Comparison of ENCODE assay signal across 18 cellular contexts in the genomic region with DNA sequence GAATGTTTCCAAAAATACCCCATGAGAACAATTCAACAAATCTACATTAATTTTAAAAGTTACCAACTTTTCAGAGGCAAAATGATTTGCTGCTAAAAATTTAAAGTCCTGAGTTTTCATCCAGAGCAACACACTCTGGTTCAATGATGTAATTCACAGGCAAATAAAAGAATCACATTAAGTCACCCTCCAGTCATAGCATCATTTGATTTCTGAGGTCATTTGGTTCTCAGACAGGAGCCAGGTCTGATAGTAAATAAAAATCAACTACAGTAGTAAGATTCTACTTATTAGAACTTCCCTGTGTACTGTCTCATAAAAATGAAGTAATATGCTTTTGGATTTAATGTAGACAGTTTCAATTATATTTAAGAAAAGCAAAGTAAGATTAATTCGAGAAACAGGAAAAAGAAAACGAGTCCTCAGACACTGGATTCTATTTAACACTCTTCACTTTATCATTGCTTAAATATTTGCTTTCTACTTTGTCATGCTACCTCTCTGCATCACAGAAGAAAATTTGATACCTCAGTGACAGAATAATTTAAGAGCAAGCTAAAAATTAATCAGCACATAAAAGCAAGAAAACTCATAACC. TPM values are rescaled to one million over a fixed set of nuclear protein-coding genes. Genes with fewer than 3 reads are reported as not detected.
DNase-seq lines count a peak whose midpoint lies in the region; ATAC-seq, FAIRE-seq and TF ChIP-seq lines count a peak whose summit lies in the region.
"Had no signal": no experiment of that assay in that cellular context is flagged by ENCODE, and none has a peak within 500 bp of the region (broad histone marks: within the 10 kb centered on the region; RNA-seq: fewer than 3 reads in every experiment).

No MANE protein-coding gene starts in this region.

- no peaks in the 10 kb centered on the region for H3K36me3 ChIP-seq in HUES48 (ENCODE audit: control insufficient read depth, insufficient read depth, low read length)
- H3K36me3 ChIP-seq: right atrium auricular region, vagina had no signal

- POLR2A ChIA-PET in A549 (lab: Yijun Ruan, JAX) = no interaction called here

- no peak for ATAC-seq in A549
- ATAC-seq: activated CD4-positive, CD25-positive, alpha-beta regulatory T cell treated with anti-CD3 and anti-CD28 coated beads, Interleukin-2, amount 50 U/mL, for 24 hours; activated CD8-positive, alpha-beta memory T cell treated with anti-CD3 and anti-CD28 coated beads, Interleukin-2, amount 10 ng/mL, durations not matched to agents 7 days and 5 days; GM12878 had no signal

- peaks cover 92% of the 10 kb centered on the region for H3K4me1 ChIP-seq in A549
- H3K4me1 ChIP-seq in HUES48 (ENCODE audit: control insufficient read depth, insufficient read depth, low read length) = peaks cover 60% of the 10 kb centered on the region

- TF ChIP-seq POLR2A in A549 (IDR thresholded peaks at IDR 0.05; ENCODE audit: low read length) (no peak), GM12891 (IDR thresholded peaks at IDR 0.05; ENCODE audit: low read depth, low read length) (no peak)

- 2% methylated on average over 2 of the region's 2 CpGs for WGBS in A549 (ENCODE audit: missing lambda C conversion rate)

- FAIRE-seq in A549 (lab: Jason Lieb, UNC) (no peak), GM12891 (lab: Jason Lieb, UNC) (no peak)
- FAIRE-seq: G401.6, GM12878 had no signal

- no peak for TF ChIP-seq RAD21 in A549 (conservative IDR thresholded peaks at IDR 0.05 in 1 of 2, IDR thresholded peaks at IDR 0.05 in 1 of 2)

- peak overlapping the region; percentile 81 for H3K4me2 ChIP-seq in A549

- H3K27ac ChIP-seq in A549 (peak overlapping the region; percentile 91 to 97), HUES48 (ENCODE audit: low read depth, low read length) (peak overlapping the region; percentile 49)
- H3K27ac ChIP-seq: right atrium auricular region, vagina had no signal

- CTCF ChIA-PET in A549 (lab: Yijun Ruan, JAX) = interaction anchor here (0.6 to 4.2 kb wide), 5 partner anchors 12 to 80 kb away, joined by 3 to 26 read pairs (median 6); partner anchors contain the start of gene MAP7

- no peak overlapping the region for H3K9ac ChIP-seq in HUES48 (ENCODE audit: low read depth, low read length)

- H3K9me3 ChIP-seq in A549 = no peaks in the 10 kb centered on the region
- no peaks in the 10 kb centered on the region for H3K9me3 ChIP-seq in HUES48 (ENCODE audit: control insufficient read depth, insufficient read depth, low read length)
- H3K9me3 ChIP-seq: right atrium auricular region, vagina had no signal

- no peak for TF ChIP-seq CTCF in A549 (IDR thresholded peaks at IDR 0.05)

- peak in 1 of 2 experiments; percentile 50 for DNase-seq in A549 (ENCODE audit: low read depth in 1 of 2, low spot score in 1 of 2)
- DNase-seq in SHP77 (lab: John Stamatoyannopoulos, UW) = peak; percentile 30 to 36
- peak; percentile 67 for DNase-seq in inferior parietal cortex (ENCODE audit: extremely low spot score)
- no peak for DNase-seq in GM12891 (ENCODE audit: insufficient read length, low spot score)
- DNase-seq in NCI-H524 treated with DMSO at 0.1 percent for 48 hours (lab: John Stamatoyannopoulos, UW) = no peak
- no peak for DNase-seq in activated gamma-delta T cell treated with Interleukin-2 at 50 U/mL for 16 hours
- no peak for DNase-seq in hepatic stellate cell (ENCODE audit: low spot score)
- DNase-seq: activated CD8-positive, alpha-beta memory T cell treated with anti-CD3 and anti-CD28 coated beads, Interleukin-2, amount 10 ng/mL, durations not matched to agents 7 days and 5 days; activated gamma-delta T cell; aorta; mesenchymal stem cell; NCI-H1694 treated with DMSO at 0.1 percent for 48 hours had no signal

- no peaks in the 10 kb centered on the region for H3K27me3 ChIP-seq in HUES48 (ENCODE audit: control insufficient read depth, insufficient read depth, low read length)
- H3K27me3 ChIP-seq: right atrium auricular region, vagina had no signal

- H3K4me3 ChIP-seq in A549 (peak overlapping the region; percentile 37), HUES48 (ENCODE audit: low read depth, low read length) (no peak overlapping the region; the same call in 1 of the 2 replicates)
- H3K4me3 ChIP-seq: GM12878, right atrium auricular region, vagina had no signal

- TF ChIP-seq EP300 in A549 (IDR thresholded peaks at IDR 0.05) = no peak

TF ChIP-seq in A549, 52 proteins besides CTCF, POLR2A, EP300 and RAD21:
- TF ChIP-seq KDM5A (IDR thresholded peaks at IDR 0.05) (no peak), GATA3 (IDR thresholded peaks at IDR 0.05; ENCODE audit: borderline replicate concordance) (peak; percentile 24; the same call in 1 of the 2 replicates), JUNB (IDR thresholded peaks at IDR 0.05) (peak; percentile 34; the same call in 1 of the 2 replicates), HOXA7 (CRISPR knock-in tag; IDR thresholded peaks at IDR 0.05) (no peak)
- TF ChIP-seq, protein P1, sequence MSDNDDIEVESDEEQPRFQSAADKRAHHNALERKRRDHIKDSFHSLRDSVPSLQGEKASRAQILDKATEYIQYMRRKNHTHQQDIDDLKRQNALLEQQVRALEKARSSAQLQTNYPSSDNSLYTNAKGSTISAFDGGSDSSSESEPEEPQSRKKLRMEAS (IDR thresholded peaks at IDR 0.05) = 0 out of 2 replicates have a peak, but pooled peaks have one; percentile 16

TF ChIP-seq in GM12891, 5 proteins besides CTCF, POLR2A, EP300 and RAD21:
- TF ChIP-seq POU2F2 (IDR thresholded peaks at IDR 0.05; ENCODE audit: low read depth, low read length) (no peak), PAX5 (IDR thresholded peaks at IDR 0.05; ENCODE audit: insufficient read depth, low read length, severe bottlenecking) (no peak), POLR2AphosphoS5 (IDR thresholded peaks at IDR 0.05; ENCODE audit: low read depth, low read length) (no peak), SPI1 (IDR thresholded peaks at IDR 0.05; ENCODE audit: low read depth, low read length) (no peak), TAF1 (IDR thresholded peaks at IDR 0.05; ENCODE audit: low read depth, low read length) (no peak)

RNA-seq across cellular contexts. Expression of gene MAP7, which starts 25.8 kb away (rescaled TPM):
- polyA plus RNA-seq in A549 (2011; rRNA removed) (49.0 and 64.5 TPM in 2 replicates), A549 (2017; fragmentation: RNase III; extraction: RNeasy Plus Mini Kit Qiagen cat#74134 plus additional on column Dnase treatment) (49.5 to 65.0 TPM (median 60.6 TPM) in 3 replicates)
- polyA plus RNA-seq in A549 (2012; cell fraction: cytosol; rRNA removed) = 36.9 and 38.4 TPM in 2 replicates
- 41.6 and 44.1 TPM in 2 replicates for polyA plus RNA-seq in A549 (2012; cell fraction: nucleus; rRNA removed)
- polyA minus RNA-seq in A549 (2011; rRNA and poly(A)+ RNA removed) = 27.1 and 28.1 TPM in 2 replicates
- polyA plus RNA-seq in GM12891 (2012; ENCODE audit: low read depth, missing spikeins) = 0.10 TPM

Comparison
In these comparisons a context has a peak if more than half of its experiments do, and no peak if none do; other contexts are left out.
1. DNase-seq: peak in SHP77 (2 of 2) and inferior parietal cortex (single experiment); none in GM12891 (single experiment), NCI-H524 treated with DMSO at 0.1 percent for 48 hours (single experiment), activated gamma-delta T cell treated with Interleukin-2 at 50 U/mL for 16 hours (single experiment) and hepatic stellate cell (single experiment).